ENCODE assay signal across 36 cellular contexts in the genomic region with DNA sequence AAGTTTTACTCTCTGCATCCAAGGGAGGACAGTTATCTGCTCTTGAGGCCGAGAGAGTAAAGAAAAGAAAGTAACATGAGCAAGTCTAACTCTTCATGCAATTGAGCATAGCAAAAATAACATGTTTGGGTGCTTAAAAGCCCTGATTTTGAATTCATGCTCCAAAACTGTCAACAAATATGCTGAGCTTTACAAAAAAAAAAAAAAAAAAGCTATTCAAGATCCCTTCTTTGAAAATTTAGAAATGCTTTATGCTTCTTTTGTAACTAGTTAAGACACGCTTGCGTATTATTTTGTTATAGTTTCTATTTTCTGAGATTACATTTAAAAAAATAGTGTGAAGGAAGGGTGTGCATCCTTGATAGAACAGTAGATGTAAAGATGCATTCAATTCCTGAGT.
"Had no signal": no experiment of that assay in that cellular context is flagged by ENCODE, and none has a peak within 500 bp of the region (broad histone marks: within the 10 kb centered on the region; RNA-seq: fewer than 3 reads in every experiment).

No MANE protein-coding gene starts in this region.

- H3K36me3 ChIP-seq: MG63 had no signal

- H3K4me3 ChIP-seq: MG63 had no signal

- H3K27me3 ChIP-seq: MG63 had no signal

- DNase-seq: Karpas-422, Kasumi-1, MG63, MM.1S, MV-4-11, NCI-H1048, NCI-H1092, NCI-H1092 treated with DMSO at 0.1 percent for 48 hours, NCI-H1105, NCI-H1105 treated with DMSO at 0.1 percent for 48 hours, NCI-H1417, NCI-H1417 treated with DMSO at 0.1 percent for 48 hours, NCI-H1436, NCI-H1436 treated with DMSO at 0.1 percent for 48 hours, NCI-H146, NCI-H1694, NCI-H1694 treated with DMSO at 0.1 percent for 48 hours, NCI-H187, NCI-H187 treated with DMSO at 0.1 percent for 48 hours, NCI-H1930, NCI-H2029, NCI-H2029 treated with DMSO at 0.1 percent for 48 hours, NCI-H2081, NCI-H2081 treated with DMSO at 0.1 percent for 48 hours, NCI-H2107, NCI-H2171, NCI-H2171 treated with DMSO at 0.1 percent for 48 hours, NCI-H2227 treated with DMSO at 0.1 percent for 48 hours, NCI-H226, NCI-H345, NCI-H446, NCI-H446 treated with DMSO at 0.1 percent for 48 hours, NCI-H510A, NCI-H510A treated with DMSO at 0.1 percent for 48 hours, NCI-H524, NCI-H524 treated with DMSO at 0.1 percent for 48 hours had no signal

- H3K9me3 ChIP-seq: MG63 had no signal
